ENCODE assay signal across 12 cellular contexts in genomic region chr4:54547299-54548097, GRCh38.
A peak's percentile ranks its signal among the peaks of the same experiment; 100 is the strongest.
DNase-seq lines count a peak whose midpoint lies in the region; ATAC-seq and TF ChIP-seq lines count a peak whose summit lies in the region.
"Had no signal": no experiment of that assay in that cellular context is flagged by ENCODE, and none has a peak within 500 bp of the region (broad histone marks: within the 10 kb centered on the region; RNA-seq: fewer than 3 reads in every experiment).

No MANE protein-coding gene starts in this region.

- intact Hi-C loops in OCI-LY7 (cut with micrococcal nuclease; ENCODE audit: unreplicated experiment) = no loop called here

- H3K9me3 ChIP-seq in OCI-LY7 (ENCODE audit: low read length) = no peaks in the 10 kb centered on the region
- H3K9me3 ChIP-seq: psoas muscle had no signal

- CTCF ChIA-PET in OCI-LY7 (lab: Charles Lee; ENCODE audit: unreplicated experiment) = no interaction called here

- H3K4me1 ChIP-seq in OCI-LY7 (ENCODE audit: insufficient read depth, low read length, poor library complexity, severe bottlenecking) = peaks cover 5% of the 10 kb centered on the region
- H3K4me1 ChIP-seq: psoas muscle had no signal

- POLR2A ChIA-PET in OCI-LY7 (lab: Charles Lee) = no interaction called here

- H3K9me3 Mint-ChIP-seq in stimulated activated effector memory CD8-positive, alpha-beta T cell treated with anti-CD3 and anti-CD28 coated beads, Interleukin-12 subunit alpha, Interleukin-12 subunit beta, amount 100 ng/mL, for 72 hours = no peaks in the 10 kb centered on the region

- H3K79me2 ChIP-seq in OCI-LY7 (ENCODE audit: insufficient read depth, low read depth, low read length) = no peaks in the 10 kb centered on the region

- no peaks in the 10 kb centered on the region for H3K36me3 Mint-ChIP-seq in stimulated activated effector memory CD8-positive, alpha-beta T cell treated with anti-CD3 and anti-CD28 coated beads, Interleukin-12 subunit alpha, Interleukin-12 subunit beta, amount 100 ng/mL, for 72 hours

- BruUV-seq in OCI-LY7 (replicated peaks; lab: Mats Ljungman, UMichigan) = no TSS peak

- peak overlapping the region; percentile 56 for H3K27ac Mint-ChIP-seq in stimulated activated effector memory CD8-positive, alpha-beta T cell treated with anti-CD3 and anti-CD28 coated beads, Interleukin-12 subunit alpha, Interleukin-12 subunit beta, amount 100 ng/mL, for 72 hours

- TF ChIP-seq CTCF in OCI-LY7 (conservative IDR thresholded peaks at IDR 0.05; ENCODE audit: low read length) = no peak

- H3K4me1 Mint-ChIP-seq in stimulated activated effector memory CD8-positive, alpha-beta T cell treated with anti-CD3 and anti-CD28 coated beads, Interleukin-12 subunit alpha, Interleukin-12 subunit beta, amount 100 ng/mL, for 72 hours = no peaks in the 10 kb centered on the region

- ATAC-seq in HG02981 (IDR thresholded peaks at IDR 0.05; ENCODE audit: unreplicated experiment) = peak; percentile 57
- peak; percentile 74 for ATAC-seq in stimulated activated effector memory CD8-positive, alpha-beta T cell treated with anti-CD3 and anti-CD28 coated beads, Interleukin-12 subunit alpha, Interleukin-12 subunit beta, amount 100 ng/mL, for 72 hours
- ATAC-seq: Panc1, psoas muscle had no signal

- peak overlapping the region; percentile 26; the same call in 1 of the 2 replicates for H2AFZ ChIP-seq in OCI-LY7 (ENCODE audit: low read length)

- DNase-seq in NCI-H2107 (lab: John Stamatoyannopoulos, UW) = peak; percentile 12
- no peak for DNase-seq in NCI-H2107 treated with DMSO at 0.1 percent for 48 hours (lab: John Stamatoyannopoulos, UW; ENCODE audit: unreplicated experiment)
- DNase-seq in OCI-LY7 (ENCODE audit: low spot score) = no peak
- no peak for DNase-seq in stimulated activated effector memory CD8-positive, alpha-beta T cell treated with anti-CD3 and anti-CD28 coated beads, Interleukin-12 subunit alpha, Interleukin-12 subunit beta, amount 100 ng/mL, for 72 hours (ENCODE audit: low spot score in 2 of 2)
- DNase-seq in T-helper 9 cell = no peak
- DNase-seq in mucosa of gallbladder (ENCODE audit: low spot score) = no peak
- no peak for DNase-seq in NAMALWA (ENCODE audit: low spot score)
- DNase-seq: activated naive CD4-positive, alpha-beta T cell treated with Interleukin-2 at 50 U/mL for 16 hours; psoas muscle; substantia nigra had no signal

- H3K9me2 ChIP-seq in OCI-LY7 (ENCODE audit: insufficient read depth, low read length) = no peaks in the 10 kb centered on the region

- no peak overlapping the region for H3K4me3 ChIP-seq in OCI-LY7 (ENCODE audit: low read depth, low read length, poor library complexity, severe bottlenecking)
- H3K4me3 ChIP-seq: psoas muscle had no signal

- H3K4me2 ChIP-seq in OCI-LY7 (ENCODE audit: low read length) = peak overlapping the region; percentile 26; the same call in 1 of the 2 replicates

- H3K4me3 Mint-ChIP-seq in stimulated activated effector memory CD8-positive, alpha-beta T cell treated with anti-CD3 and anti-CD28 coated beads, Interleukin-12 subunit alpha, Interleukin-12 subunit beta, amount 100 ng/mL, for 72 hours = no peak overlapping the region

- H3K27ac ChIP-seq in OCI-LY7 (ENCODE audit: low read depth, low read length, poor library complexity, severe bottlenecking) = no peak overlapping the region
- H3K27ac ChIP-seq: psoas muscle had no signal

- H4K20me1 ChIP-seq in OCI-LY7 (ENCODE audit: insufficient read depth, low read length) = no peaks in the 10 kb centered on the region

- no peaks in the 10 kb centered on the region for H3K36me3 ChIP-seq in OCI-LY7 (ENCODE audit: insufficient read depth, low read length)
